In the genomic region with DNA sequence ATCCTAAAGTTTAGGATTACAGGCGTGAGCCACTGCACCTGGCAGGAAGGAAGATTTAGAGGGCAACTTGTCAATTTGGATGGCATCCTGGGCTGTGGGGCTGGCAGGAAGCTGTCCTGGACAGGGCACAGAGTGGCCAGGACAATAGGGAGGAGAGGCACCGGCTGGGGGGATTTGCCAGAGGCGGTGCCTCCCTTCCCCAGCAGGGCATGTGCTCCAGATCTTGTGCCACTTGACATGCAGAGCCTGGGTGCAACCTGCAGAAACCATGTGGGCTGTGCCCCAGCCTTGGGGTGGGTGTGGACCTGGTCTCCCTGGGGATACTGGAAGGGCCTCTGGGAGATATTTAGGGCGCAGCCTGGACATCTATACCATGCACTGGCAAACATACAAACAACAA, we compare ENCODE assay signal across 8 cellular contexts. TPM values are rescaled to one million over a fixed set of nuclear protein-coding genes. Genes with fewer than 3 reads are reported as not detected.
DNase-seq lines count a peak whose midpoint lies in the region; ATAC-seq and TF ChIP-seq lines count a peak whose summit lies in the region.

No MANE protein-coding gene starts in this region.

- peaks cover 9% of the 10 kb centered on the region for H3K9me3 Mint-ChIP-seq in activated naive CD4-positive, alpha-beta T cell treated with anti-CD3 and anti-CD28 coated beads, Interleukin-2, amount 10 ng/mL, durations not matched to agents 7 days and 5 days
- peaks cover 2% of the 10 kb centered on the region for H3K9me3 Mint-ChIP-seq in memory B cell

- H3K36me3 ChIP-seq in body of pancreas (replicated peaks in 1 of 2; ENCODE audit: insufficient read depth in 1 of 2, low read depth in 2 of 2) (no peaks in the 10 kb centered on the region), aorta (ENCODE audit: control insufficient read depth in 1 of 2, insufficient read depth in 2 of 2, low read length in 1 of 2) (no peaks in the 10 kb centered on the region)

- H3K4me3 Mint-ChIP-seq in activated naive CD4-positive, alpha-beta T cell treated with anti-CD3 and anti-CD28 coated beads, Interleukin-2, amount 10 ng/mL, durations not matched to agents 7 days and 5 days: no peak overlapping the region
- no peak overlapping the region for H3K4me3 Mint-ChIP-seq in memory B cell

- peaks cover 23% of the 10 kb centered on the region for H3K4me1 Mint-ChIP-seq in activated naive CD4-positive, alpha-beta T cell treated with anti-CD3 and anti-CD28 coated beads, Interleukin-2, amount 10 ng/mL, durations not matched to agents 7 days and 5 days
- peaks cover 14% of the 10 kb centered on the region for H3K4me1 Mint-ChIP-seq in memory B cell

- H3K27me3 ChIP-seq in body of pancreas: no peaks in the 10 kb centered on the region
- no peaks in the 10 kb centered on the region for H3K27me3 ChIP-seq in aorta (ENCODE audit: control insufficient read depth in 1 of 2, insufficient read depth in 2 of 2, low read length in 1 of 2)

- CTCF ChIA-PET in activated naive CD4-positive, alpha-beta T cell treated with anti-CD3 and anti-CD28 coated beads, Interleukin-2, amount 10 ng/mL, durations not matched to agents 7 days and 5 days (lab: Charles Lee): interaction anchor here (0.5 to 1.3 kb wide), 3 partner anchors 31 to 65 kb away, joined by 3 to 5 read pairs (median 4); no protein-coding TSS in a partner anchor

- peak overlapping the region; percentile 91 for H3K27ac Mint-ChIP-seq in activated naive CD4-positive, alpha-beta T cell treated with anti-CD3 and anti-CD28 coated beads, Interleukin-2, amount 10 ng/mL, durations not matched to agents 7 days and 5 days
- peak overlapping the region; percentile 99 for H3K27ac Mint-ChIP-seq in memory B cell

- 66 to 81% methylated on average over 2 to 4 of the region's 4 CpGs for WGBS in body of pancreas, 2 donors
- WGBS in aorta, 2 donors: 76 to 78% methylated on average over 4 of the region's 4 CpGs

- peaks cover 5% of the 10 kb centered on the region for H3K36me3 Mint-ChIP-seq in activated naive CD4-positive, alpha-beta T cell treated with anti-CD3 and anti-CD28 coated beads, Interleukin-2, amount 10 ng/mL, durations not matched to agents 7 days and 5 days
- peaks cover 3% of the 10 kb centered on the region for H3K36me3 Mint-ChIP-seq in memory B cell

- H3K27ac ChIP-seq in body of pancreas (peak overlapping the region in 3 of 4 donors; percentile 46 to 87 (median 67)), aorta (ENCODE audit: low read depth in 1 of 2, low read length in 2 of 2) (peak overlapping the region; percentile 87 to 92)

- TF ChIP-seq CTCF in body of pancreas (IDR thresholded peaks at IDR 0.05): no peak

- intact Hi-C loops in body of pancreas (cut with DNase I) (no loop called here), aorta (cut with DNase I) (no loop called here)

- H3K27me3 Mint-ChIP-seq in activated naive CD4-positive, alpha-beta T cell treated with anti-CD3 and anti-CD28 coated beads, Interleukin-2, amount 10 ng/mL, durations not matched to agents 7 days and 5 days: no peaks in the 10 kb centered on the region
- no peaks in the 10 kb centered on the region for H3K27me3 Mint-ChIP-seq in memory B cell

- no peak for TF ChIP-seq POLR2A in body of pancreas (IDR thresholded peaks at IDR 0.05)

- H3K4me1 ChIP-seq in body of pancreas (peaks cover 11% of the 10 kb centered on the region), aorta (ENCODE audit: control insufficient read depth in 1 of 2, insufficient read depth in 2 of 2, low read length in 2 of 2) (peaks cover 0 to 5% of the 10 kb centered on the region in 2 donors)

- no peak for ATAC-seq in body of pancreas
- ATAC-seq in memory B cell (ENCODE audit: low read depth): no peak
- peak; percentile 29 for ATAC-seq in aorta (ENCODE audit: low FRiP score)
- ATAC-seq in HG03457 (IDR thresholded peaks at IDR 0.05; ENCODE audit: unreplicated experiment): no peak
- ATAC-seq in HG03469 (IDR thresholded peaks at IDR 0.05; ENCODE audit: unreplicated experiment): no peak

- H3K9me3 ChIP-seq in body of pancreas (no peaks in the 10 kb centered on the region), aorta (ENCODE audit: control insufficient read depth, low read length) (no peaks in the 10 kb centered on the region)

- DNase-seq in activated naive CD4-positive, alpha-beta T cell treated with anti-CD3 and anti-CD28 coated beads, Interleukin-2, amount 10 ng/mL, durations not matched to agents 7 days and 5 days: no peak
- DNase-seq in activated naive CD4-positive, alpha-beta T cell treated with anti-CD3 and anti-CD28 coated beads, Interleukin-2, amount 50 U/mL, for 16 hours: no peak
- DNase-seq in body of pancreas (no peak), memory B cell (ENCODE audit: low spot score in 2 of 2) (no peak), aorta (peak in 1 of 2 donors; percentile 59)
- no peak for DNase-seq in activated CD4-positive, CD25-positive, alpha-beta regulatory T cell (lab: John Stamatoyannopoulos, UW)

- no peak overlapping the region for H3K4me3 ChIP-seq in body of pancreas
- H3K4me3 ChIP-seq in aorta (ENCODE audit: low read length in 2 of 2): no peak overlapping the region

RNA-seq across cellular contexts. Expression of a gene that starts 58.6 kb away (rescaled TPM):
- 1,000 to 10,000 TPM; 4,267 to 4,798 TPM for total RNA-seq in body of pancreas
- 1,000 to 10,000 TPM; 7,659 to 8,197 TPM for total RNA-seq in aorta
- over 10,000 TPM in 1 of 2 donors, 1,000 to 10,000 TPM in 1; 9,464 to 18,336 TPM for polyA plus RNA-seq in aorta
